In the genomic region with DNA sequence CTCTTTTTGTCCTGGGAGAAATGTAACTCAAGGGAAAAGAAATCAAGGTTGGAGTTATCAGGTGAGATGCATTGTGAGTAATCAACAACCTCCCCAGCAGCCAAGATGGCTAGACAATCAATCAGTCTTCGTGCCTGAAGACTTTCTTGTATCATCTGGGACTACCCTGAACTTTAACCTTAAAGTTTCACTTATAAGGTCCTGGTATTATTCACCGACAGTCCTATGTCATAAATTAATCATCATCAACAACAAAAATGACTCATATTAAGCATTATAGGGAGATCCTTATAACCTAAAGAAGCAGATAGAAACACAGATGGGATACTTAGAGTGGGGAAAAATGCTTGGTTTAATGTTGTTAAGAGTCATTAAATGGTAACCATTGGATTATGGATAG, we compare ENCODE assay signal across 25 cellular contexts. TPM values are rescaled to one million over a fixed set of nuclear protein-coding genes. Genes with fewer than 3 reads are reported as not detected.
DNase-seq lines count a peak whose midpoint lies in the region; ATAC-seq, FAIRE-seq and TF ChIP-seq lines count a peak whose summit lies in the region.
"Had no signal": no experiment of that assay in that cellular context is flagged by ENCODE, and none has a peak within 500 bp of the region (broad histone marks: within the 10 kb centered on the region; RNA-seq: fewer than 3 reads in every experiment).

No MANE protein-coding gene starts in this region.

- ATAC-seq in activated CD4-positive, alpha-beta T cell treated with anti-CD3 and anti-CD28 coated beads for 36 hours = peak; percentile 39
- ATAC-seq in RWPE2 (ENCODE audit: low read depth) (peak; percentile 21; the same call in 1 of the 3 replicates), gastrocnemius medialis (no peak)

- H3K27me3 Mint-ChIP-seq in activated CD4-positive, alpha-beta T cell treated with anti-CD3 and anti-CD28 coated beads for 36 hours = peaks cover 51% of the 10 kb centered on the region

- CTCF ChIA-PET in activated CD4-positive, alpha-beta T cell treated with anti-CD3 and anti-CD28 coated beads for 36 hours (lab: Charles Lee) = interaction anchor here (0.7 kb wide), 1 partner anchor 26 kb away, joined by 3 read pairs; no protein-coding TSS in a partner anchor

- DNase-seq in activated CD4-positive, alpha-beta T cell treated with anti-CD3 and anti-CD28 coated beads for 36 hours = no peak
- DNase-seq in activated CD4-positive, alpha-beta T cell treated with anti-CD3 and anti-CD28 coated beads, Interleukin-2, amount 50 U/mL, for 4 hours = no peak
- DNase-seq in RWPE2 (ENCODE audit: low spot score) (no peak), fibroblast of mammary gland (ENCODE audit: low read depth) (peak; percentile 44), small intestine (peak; percentile 86), gastrocnemius medialis (no peak), glomerular visceral epithelial cell (ENCODE audit: extremely low spot score) (no peak), SHP77 treated with DMSO at 0.1 percent for 48 hours (lab: John Stamatoyannopoulos, UW) (no peak)
- DNase-seq: AML-193; Calu3; CD8-positive, alpha-beta memory T cell; GDM1; NCI-H1417 treated with DMSO at 0.1 percent for 48 hours; NCI-H187 treated with DMSO at 0.1 percent for 48 hours; NCI-H2107; NCI-H446 treated with DMSO at 0.1 percent for 48 hours; NCI-H526 treated with DMSO at 0.1 percent for 48 hours; OCI-M1 had no signal

- 4 to 45% (median 27%) methylated on average over 2 of the region's 2 CpGs for WGBS in small intestine, 3 donors

- peak; percentile 5 for FAIRE-seq in small intestine (lab: Jason Lieb, UNC)
- FAIRE-seq: H1 had no signal

- H3K27me3 ChIP-seq in RWPE2 (ENCODE audit: insufficient read depth, poor library complexity, severe bottlenecking) (peaks cover 13% of the 10 kb centered on the region), small intestine (ENCODE audit: control insufficient read depth in 2 of 2, insufficient read depth in 2 of 2, low read length in 2 of 2) (no peaks in the 10 kb centered on the region), gastrocnemius medialis (no peaks in the 10 kb centered on the region)
- H3K27me3 ChIP-seq: SJSA1 had no signal

- H3K9me3 Mint-ChIP-seq in activated CD4-positive, alpha-beta T cell treated with anti-CD3 and anti-CD28 coated beads for 36 hours (ENCODE audit: low read depth) = no peaks in the 10 kb centered on the region

- no peak overlapping the region for H3K4me3 Mint-ChIP-seq in activated CD4-positive, alpha-beta T cell treated with anti-CD3 and anti-CD28 coated beads for 36 hours
- H3K4me3 Mint-ChIP-seq: CD8-positive, alpha-beta memory T cell; IgD-negative memory B cell had no signal

- TF ChIP-seq CTCF in RWPE2 (IDR thresholded peaks at IDR 0.05; ENCODE audit: poor library complexity, severe bottlenecking) = no peak
- TF ChIP-seq CTCF in fibroblast of mammary gland (conservative IDR thresholded peaks at IDR 0.05; ENCODE audit: control insufficient read depth, insufficient read depth, low read depth, low read length) = no peak
- no peak for TF ChIP-seq CTCF in gastrocnemius medialis (IDR thresholded peaks at IDR 0.05 in 4 of 5, conservative IDR thresholded peaks at IDR 0.05 in 1 of 5)

- intact Hi-C loops in activated CD4-positive, alpha-beta T cell treated with anti-CD3 and anti-CD28 coated beads for 36 hours (cut with DNase I, micrococcal nuclease) = no loop called here
- intact Hi-C loops in gastrocnemius medialis (cut with DNase I; ENCODE audit: low total_unique reads) = no loop called here

- H3K36me3 ChIP-seq in RWPE2 (ENCODE audit: low read depth) (no peaks in the 10 kb centered on the region), small intestine (ENCODE audit: control insufficient read depth in 2 of 2, insufficient read depth in 2 of 2, low read length in 2 of 2) (no peaks in the 10 kb centered on the region), gastrocnemius medialis (no peaks in the 10 kb centered on the region)
- H3K36me3 ChIP-seq: SJSA1 had no signal

- H3K27ac ChIP-seq in RWPE2 (ENCODE audit: poor library complexity, severe bottlenecking) (no peak overlapping the region), small intestine (ENCODE audit: low read depth in 1 of 2, low read length in 1 of 2) (peak overlapping the region in 1 of 2 donors; percentile 77), gastrocnemius medialis (no peak overlapping the region)
- H3K27ac ChIP-seq: 22Rv1, C4-2B, SJSA1 had no signal

- H3K27ac Mint-ChIP-seq in activated CD4-positive, alpha-beta T cell treated with anti-CD3 and anti-CD28 coated beads for 36 hours = no peak overlapping the region
- H3K27ac Mint-ChIP-seq: CD8-positive, alpha-beta memory T cell; IgD-negative memory B cell had no signal

- no peaks in the 10 kb centered on the region for H3K4me1 Mint-ChIP-seq in activated CD4-positive, alpha-beta T cell treated with anti-CD3 and anti-CD28 coated beads for 36 hours
- H3K4me1 Mint-ChIP-seq: CD8-positive, alpha-beta memory T cell; IgD-negative memory B cell had no signal

- no peak for TF ChIP-seq POLR2A in gastrocnemius medialis (IDR thresholded peaks at IDR 0.05)

- in situ Hi-C loops in gastrocnemius medialis (cut with MboI; ENCODE audit: low sequenced_read_pairs in 4 of 4) = no loop called here

- POLR2A ChIA-PET in activated CD4-positive, alpha-beta T cell treated with anti-CD3 and anti-CD28 coated beads for 36 hours (lab: Charles Lee) = interaction anchor here (0.6 kb wide), 1 partner anchor 896 kb away, joined by 4 read pairs; no protein-coding TSS in a partner anchor

- H3K4me3 ChIP-seq in RWPE2 (ENCODE audit: severe bottlenecking) (no peak overlapping the region), fibroblast of mammary gland (ENCODE audit: control insufficient read depth, low read depth, low read length) (no peak overlapping the region), small intestine (ENCODE audit: low read depth in 1 of 2, low read length in 2 of 2) (no peak overlapping the region), gastrocnemius medialis (no peak overlapping the region)
- H3K4me3 ChIP-seq: SJSA1 had no signal

- H3K36me3 Mint-ChIP-seq in activated CD4-positive, alpha-beta T cell treated with anti-CD3 and anti-CD28 coated beads for 36 hours (ENCODE audit: low read depth) = no peaks in the 10 kb centered on the region

- H3K9me3 ChIP-seq in RWPE2 (ENCODE audit: severe bottlenecking) = no peaks in the 10 kb centered on the region
- no peaks in the 10 kb centered on the region for H3K9me3 ChIP-seq in small intestine (ENCODE audit: control insufficient read depth, low read depth)
- no peaks in the 10 kb centered on the region for H3K9me3 ChIP-seq in gastrocnemius medialis
- H3K9me3 ChIP-seq: SJSA1 had no signal

- H3K4me1 ChIP-seq in RWPE2 (ENCODE audit: insufficient read depth, poor library complexity, severe bottlenecking) (peaks cover 7% of the 10 kb centered on the region), small intestine (ENCODE audit: control insufficient read depth in 2 of 2, insufficient read depth in 1 of 2, low read depth in 1 of 2, low read length in 1 of 2) (peaks cover 11 to 15% of the 10 kb centered on the region in 2 donors), gastrocnemius medialis (peaks cover 0 to 15% of the 10 kb centered on the region in 2 donors)

RNA-seq across cellular contexts. Expression of a gene that starts 7.7 kb away (rescaled TPM):
- total RNA-seq in activated CD4-positive, alpha-beta T cell treated with anti-CD3 and anti-CD28 coated beads for 36 hours = not detected
- under 1 TPM in 1 of 3 donors, not detected in 2; 0.24 TPM for polyA plus RNA-seq in small intestine
- total RNA-seq in gastrocnemius medialis = not detected
- total RNA-seq: Calu3; CD8-positive, alpha-beta memory T cell; Daoy; M059J had no signal
- polyA plus RNA-seq: CD8-positive, alpha-beta memory T cell; IgD-negative memory B cell had no signal

Comparison
In these comparisons a context has a peak if more than half of its experiments do, and no peak if none do; other contexts are left out.
1. ATAC-seq: peak in activated CD4-positive, alpha-beta T cell treated with anti-CD3 and anti-CD28 coated beads for 36 hours (single experiment) and RWPE2 (single experiment); none in gastrocnemius medialis (0 of 2).
2. DNase-seq: peak in fibroblast of mammary gland (single experiment) and small intestine (single experiment); none in activated CD4-positive, alpha-beta T cell treated with anti-CD3 and anti-CD28 coated beads for 36 hours (single experiment), activated CD4-positive, alpha-beta T cell treated with anti-CD3 and anti-CD28 coated beads, Interleukin-2, amount 50 U/mL, for 4 hours (0 of 2), RWPE2 (single experiment), gastrocnemius medialis (0 of 2), glomerular visceral epithelial cell (single experiment) and SHP77 treated with DMSO at 0.1 percent for 48 hours (single experiment).